In the genomic region with DNA sequence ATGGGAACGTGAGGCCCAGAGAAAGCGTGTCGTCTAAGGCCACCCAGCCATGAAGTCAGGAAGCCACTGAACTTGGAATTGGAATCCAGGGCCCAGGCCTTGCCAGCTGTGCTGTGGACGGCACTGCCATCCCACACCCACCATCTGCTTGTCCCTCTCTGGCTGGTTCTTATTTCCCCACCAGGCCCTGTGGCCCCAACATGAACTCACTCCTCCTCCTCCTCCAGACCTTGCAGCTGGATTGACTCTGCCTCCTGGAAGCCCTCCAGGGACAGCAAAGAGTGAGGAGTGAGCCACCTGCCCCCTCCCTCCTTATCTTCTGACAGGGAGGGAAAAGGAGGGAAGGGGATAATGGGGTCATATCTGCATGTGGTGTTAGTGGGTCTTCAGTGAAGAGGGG, we compare ENCODE assay signal across 14 cellular contexts. TPM values are rescaled to one million over a fixed set of nuclear protein-coding genes. Genes with fewer than 3 reads are reported as not detected.
"Had no signal": no experiment of that assay in that cellular context is flagged by ENCODE, and none has a peak within 500 bp of the region (broad histone marks: within the 10 kb centered on the region; RNA-seq: fewer than 3 reads in every experiment).

No MANE protein-coding gene starts in this region.

- H3K4me3 ChIP-seq: lung, ovary, thoracic aorta, vagina had no signal

- H3K27ac ChIP-seq: ovary, thoracic aorta had no signal

- H3K27me3 ChIP-seq: ovary, vagina had no signal

- H3K36me3 ChIP-seq: ovary, thoracic aorta, vagina had no signal

- H3K9me3 ChIP-seq: ovary, thoracic aorta, vagina had no signal

- FAIRE-seq: endometrium, kidney had no signal

RNA-seq across cellular contexts. Expression of a gene that starts 16.0 kb away (rescaled TPM):
- total RNA-seq: activated CD4-positive, alpha-beta memory T cell treated with anti-CD3 and anti-CD28 coated beads for 36 hours; activated naive CD4-positive, alpha-beta T cell treated with anti-CD3 and anti-CD28 coated beads for 36 hours; glomerular endothelial cell; naive thymus-derived CD4-positive, alpha-beta T cell had no signal
- polyA plus RNA-seq: naive thymus-derived CD4-positive, alpha-beta T cell had no signal

RNA-seq across cellular contexts. Expression of a gene that starts 41.1 kb away (rescaled TPM):
- total RNA-seq: activated CD4-positive, alpha-beta memory T cell treated with anti-CD3 and anti-CD28 coated beads for 36 hours; activated naive CD4-positive, alpha-beta T cell treated with anti-CD3 and anti-CD28 coated beads for 36 hours; cardiac septum; chondrocyte; epithelial cell of proximal tubule; glomerular endothelial cell; kidney; lung; naive thymus-derived CD4-positive, alpha-beta T cell; ovary; sciatic nerve; thoracic aorta; vagina had no signal
- polyA plus RNA-seq: lung; naive thymus-derived CD4-positive, alpha-beta T cell; ovary had no signal
